25 cellular contexts compared by ENCODE assay signal in genomic region chr1:36198641-36199040, GRCh38.
"Had no signal": no experiment of that assay in that cellular context is flagged by ENCODE, and none has a peak within 500 bp of the region (broad histone marks: within the 10 kb centered on the region; RNA-seq: fewer than 3 reads in every experiment).

No MANE protein-coding gene starts in this region.

- H3K4me3 Mint-ChIP-seq: naive thymus-derived CD8-positive, alpha-beta T cell; nephron; neural crest cell; stimulated activated effector memory CD8-positive, alpha-beta T cell treated with anti-CD3 and anti-CD28 coated beads, Interleukin-12 subunit alpha, Interleukin-12 subunit beta, amount 100 ng/mL, for 72 hours; stimulated activated naive CD8-positive, alpha-beta T cell treated with anti-CD3 and anti-CD28 coated beads, Interleukin-15, Interleukin-2, amounts not matched to agents 100 ng/mL and 50 ng/mL, for 24 hours had no signal

- ATAC-seq: left cardiac atrium; left lung; naive thymus-derived CD8-positive, alpha-beta T cell; psoas muscle; right cardiac atrium; stimulated activated effector memory CD8-positive, alpha-beta T cell treated with anti-CD3 and anti-CD28 coated beads, Interleukin-12 subunit alpha, Interleukin-12 subunit beta, amount 100 ng/mL, for 72 hours; upper lobe of right lung had no signal

- H3K27me3 ChIP-seq: left lung, neutrophil, sigmoid colon, spleen, suprapubic skin, tibial artery, upper lobe of right lung had no signal

- H3K27ac ChIP-seq: left lung, neutrophil, parathyroid adenoma, psoas muscle, sigmoid colon, spleen, suprapubic skin, thoracic aorta, tibial artery, upper lobe of right lung had no signal

- H3K27ac Mint-ChIP-seq: naive thymus-derived CD8-positive, alpha-beta T cell; nephron; stimulated activated effector memory CD8-positive, alpha-beta T cell treated with anti-CD3 and anti-CD28 coated beads, Interleukin-12 subunit alpha, Interleukin-12 subunit beta, amount 100 ng/mL, for 72 hours; stimulated activated naive CD8-positive, alpha-beta T cell treated with anti-CD3 and anti-CD28 coated beads, Interleukin-15, Interleukin-2, amounts not matched to agents 100 ng/mL and 50 ng/mL, for 24 hours had no signal

- H3K9me3 ChIP-seq: left lung, neutrophil, psoas muscle, sigmoid colon, spleen, suprapubic skin, thoracic aorta, tibial artery, upper lobe of right lung had no signal

- H3K36me3 Mint-ChIP-seq: naive thymus-derived CD8-positive, alpha-beta T cell; stimulated activated effector memory CD8-positive, alpha-beta T cell treated with anti-CD3 and anti-CD28 coated beads, Interleukin-12 subunit alpha, Interleukin-12 subunit beta, amount 100 ng/mL, for 72 hours had no signal

- H3K4me1 ChIP-seq: parathyroid adenoma had no signal

- DNase-seq: hippocampal formation; kidney glomerular epithelial cell; left cardiac atrium; left lung; naive thymus-derived CD8-positive, alpha-beta T cell; occipital lobe; psoas muscle; sigmoid colon; small intestine; spleen; stimulated activated CD4-positive, alpha-beta T cell treated with anti-CD3 and anti-CD28 coated beads, Interleukin-4, amount 100 ng/mL, for 24 hours; stimulated activated naive CD4-positive, alpha-beta T cell; tibial artery; trophoblast cell; upper lobe of right lung had no signal

- H3K9me3 Mint-ChIP-seq: naive thymus-derived CD8-positive, alpha-beta T cell; nephron; neural crest cell; stimulated activated effector memory CD8-positive, alpha-beta T cell treated with anti-CD3 and anti-CD28 coated beads, Interleukin-12 subunit alpha, Interleukin-12 subunit beta, amount 100 ng/mL, for 72 hours; stimulated activated naive CD8-positive, alpha-beta T cell treated with anti-CD3 and anti-CD28 coated beads, Interleukin-15, Interleukin-2, amounts not matched to agents 100 ng/mL and 50 ng/mL, for 24 hours had no signal

- H3K4me1 Mint-ChIP-seq: naive thymus-derived CD8-positive, alpha-beta T cell; stimulated activated effector memory CD8-positive, alpha-beta T cell treated with anti-CD3 and anti-CD28 coated beads, Interleukin-12 subunit alpha, Interleukin-12 subunit beta, amount 100 ng/mL, for 72 hours had no signal

- H3K36me3 ChIP-seq: left lung, neutrophil, sigmoid colon, spleen, suprapubic skin, thoracic aorta, tibial artery, upper lobe of right lung had no signal

- H3K4me3 ChIP-seq: left lung, lung, psoas muscle, sigmoid colon, spleen, suprapubic skin, thoracic aorta, tibial artery, upper lobe of right lung had no signal
